In genomic region chr14:24298892-24299254, GRCh38 we compare ENCODE assay signal across 8 cellular contexts. TPM values are rescaled to one million over a fixed set of nuclear protein-coding genes. Genes with fewer than 3 reads are reported as not detected.
A peak's percentile ranks its signal among the peaks of the same experiment; 100 is the strongest.
DNase-seq lines count a peak whose midpoint lies in the region; ATAC-seq, FAIRE-seq and TF ChIP-seq lines count a peak whose summit lies in the region.

No MANE protein-coding gene starts in this region.

- dilution Hi-C loops in endothelial cell of umbilical vein (cut with MboI; ENCODE audit: extremely low pct_ligation_motif_present, low sequenced_read_pairs): no loop called here

- TF ChIP-seq POLR2A in GM18505 (IDR thresholded peaks at IDR 0.05; ENCODE audit: borderline replicate concordance, extremely low read depth, insufficient read depth, insufficient read length) (no peak), endothelial cell of umbilical vein (IDR thresholded peaks at IDR 0.05; ENCODE audit: low read depth, low read length) (no peak)

- H4K20me1 ChIP-seq in endothelial cell of umbilical vein (replicated peaks; ENCODE audit: control insufficient read depth, extremely low read depth, insufficient read depth, low read length): no peaks in the 10 kb centered on the region

- H3K36me3 ChIP-seq in endothelial cell of umbilical vein (ENCODE audit: control insufficient read depth in 2 of 2, extremely low read depth in 1 of 2, insufficient read depth in 2 of 2, low read length in 2 of 2): peaks cover 5 to 18% of the 10 kb centered on the region in 2 experiments

- TF ChIP-seq CTCF in endothelial cell of umbilical vein (IDR thresholded peaks at IDR 0.05; ENCODE audit: extremely low read depth in 1 of 2, insufficient read depth in 1 of 2, low read depth in 1 of 2, low read length in 2 of 2) (no peak), natural killer cell (IDR thresholded peaks at IDR 0.05) (no peak)

- H3K4me1 ChIP-seq in endothelial cell of umbilical vein (ENCODE audit: control insufficient read depth, extremely low read depth, insufficient read depth, low read length): peaks cover 22% of the 10 kb centered on the region

- CTCF ChIA-PET in endothelial cell of umbilical vein (lab: Charles Lee): interaction anchor here (1.0 to 5.5 kb wide), 10 partner anchors 10 to 241 kb away, joined by 3 to 199 read pairs (median 16); partner anchors contain the start of genes CIDEB, LTB4R, LTB4R2 and MDP1

- peaks cover 11% of the 10 kb centered on the region for H3K79me2 ChIP-seq in endothelial cell of umbilical vein (ENCODE audit: control insufficient read depth, insufficient read depth, low read length)

- H3K4me3 Mint-ChIP-seq in natural killer cell: peak overlapping the region; percentile 91

- in situ Hi-C loops in ACHN (cut with HindIII; ENCODE audit: low pct_ligation_motif_present, low pct_unique_long_range_greater_than_20kb, low sequenced_read_pairs): no loop called here

- H3K36me3 Mint-ChIP-seq in natural killer cell: peaks cover 5% of the 10 kb centered on the region

- H3K9me3 ChIP-seq in endothelial cell of umbilical vein (replicated peaks; ENCODE audit: control insufficient read depth, insufficient read depth, low read length): no peaks in the 10 kb centered on the region

- intact Hi-C loops in endothelial cell of umbilical vein (cut with micrococcal nuclease) (loop anchor here (1.0 to 5.0 kb wide), 3 partner anchors 28 to 185 kb away; partner anchors contain the start of genes DCAF11, NRL, PSME2 and RABGGTA), natural killer cell (cut with micrococcal nuclease) (loop anchor here (1.0 to 2.0 kb wide), 4 partner anchors 28 to 184 kb away; partner anchors contain the start of genes IPO4 and RABGGTA)

- peaks cover 42 to 55% of the 10 kb centered on the region in 2 donors for H3K4me1 Mint-ChIP-seq in natural killer cell

- ATAC-seq in GM18505 (IDR thresholded peaks at IDR 0.05; ENCODE audit: unreplicated experiment) (peak; percentile 1), natural killer cell (peak in 1 of 3 donors; percentile 2), GM18498 (IDR thresholded peaks at IDR 0.05; ENCODE audit: unreplicated experiment) (no peak), HG03025 (IDR thresholded peaks at IDR 0.05; ENCODE audit: low FRiP score, unreplicated experiment) (no peak)

- peak overlapping the region; percentile 83 for H3K4me2 ChIP-seq in endothelial cell of umbilical vein (ENCODE audit: insufficient read depth, low read length)

- DNase-seq in ACHN (peak; percentile 87), RPMI7951 (ENCODE audit: low read depth) (peak; percentile 93), endothelial cell of umbilical vein (ENCODE audit: low read depth, low spot score) (peak; percentile 14), natural killer cell (no peak)
- DNase-seq in activated effector memory CD4-positive, alpha-beta T cell treated with Interleukin-2 at 50 U/mL for 16 hours: no peak

- no peaks in the 10 kb centered on the region for H3K27me3 Mint-ChIP-seq in natural killer cell (ENCODE audit: low read depth in 2 of 2)

- POLR2A ChIA-PET in endothelial cell of umbilical vein (lab: Charles Lee): interaction anchor here (1.1 kb wide), 1 partner anchor 56 kb away, joined by 7 read pairs; the partner anchor contains the start of gene TINF2

- H3K27ac ChIP-seq in endothelial cell of umbilical vein (ENCODE audit: insufficient read depth, low read depth, low read length): peak overlapping the region; percentile 74

- no peaks in the 10 kb centered on the region for H3K9me3 Mint-ChIP-seq in natural killer cell

- peak overlapping the region; percentile 91 to 92 for H3K27ac Mint-ChIP-seq in natural killer cell

- H3K9me1 ChIP-seq in endothelial cell of umbilical vein (replicated peaks; ENCODE audit: control insufficient read depth, extremely low read depth, insufficient read depth, low read length): no peaks in the 10 kb centered on the region

- FAIRE-seq in endothelial cell of umbilical vein (lab: Jason Lieb, UNC): peak; percentile 73

- no TSS peak for BruUV-seq in endothelial cell of umbilical vein (replicated peaks; lab: Mats Ljungman, UMichigan)

- H3K9ac ChIP-seq in endothelial cell of umbilical vein (replicated peaks; ENCODE audit: extremely low read depth, insufficient read depth, low read length): peak overlapping the region; percentile 84

- peak overlapping the region; percentile 98 for H2AFZ ChIP-seq in endothelial cell of umbilical vein (ENCODE audit: low read depth, low read length)

- H3K4me3 ChIP-seq in endothelial cell of umbilical vein (replicated peaks in 1 of 3; ENCODE audit: insufficient read depth in 1 of 3, low read depth in 1 of 3, low read length in 3 of 3): peak overlapping the region; percentile 79 to 85 (median 82)

- no peaks in the 10 kb centered on the region for H3K27me3 ChIP-seq in endothelial cell of umbilical vein (ENCODE audit: control insufficient read depth in 2 of 2, insufficient read depth in 2 of 2, low read length in 2 of 2)

TF ChIP-seq in endothelial cell of umbilical vein, 7 proteins besides CTCF, POLR2A, EP300 and RAD21 (continues in another document):
- no peak for TF ChIP-seq JUN (IDR thresholded peaks at IDR 0.05; ENCODE audit: borderline replicate concordance, insufficient read depth, insufficient read length, low read depth)
- TF ChIP-seq EZH2 (IDR thresholded peaks at IDR 0.05; ENCODE audit: borderline replicate concordance, low read depth, low read length, severe bottlenecking): no peak
- no peak for TF ChIP-seq MAX (IDR thresholded peaks at IDR 0.05; ENCODE audit: insufficient read depth, insufficient read length)
- no peak for TF ChIP-seq FOS (IDR thresholded peaks at IDR 0.05; ENCODE audit: borderline replicate concordance, insufficient read depth, low read length)

RNA-seq across cellular contexts. Expression of gene DHRS1, which starts 0.7 kb away (rescaled TPM):
- 12.6 and 15.6 TPM in 2 replicates for total RNA-seq in RPMI7951 (2014; rRNA removed; shearing (Covaris generic))
- 18.0 and 20.0 TPM in 2 replicates for total RNA-seq in endothelial cell of umbilical vein
- 69.5 and 70.2 TPM in 2 replicates for polyA plus RNA-seq in endothelial cell of umbilical vein
- 35.4 and 35.6 TPM in 2 replicates for polyA plus RNA-seq in endothelial cell of umbilical vein (2011; cell fraction: cytosol; rRNA removed)
- 74.9 and 85.8 TPM in 2 replicates for polyA plus RNA-seq in endothelial cell of umbilical vein (2011; cell fraction: nucleus; rRNA removed)
- polyA plus RNA-seq in endothelial cell of umbilical vein (2012): 23.2 and 25.3 TPM in 2 replicates
- polyA minus RNA-seq in endothelial cell of umbilical vein: 36.1 and 40.7 TPM in 2 replicates
- polyA minus RNA-seq in endothelial cell of umbilical vein (2011; cell fraction: cytosol; rRNA and poly(A)+ RNA removed): 17.3 TPM
- 12.4 and 15.2 TPM in 2 replicates for polyA minus RNA-seq in endothelial cell of umbilical vein (2011; cell fraction: nucleus; rRNA and poly(A)+ RNA removed)
- 10 to 100 TPM; 39.8 to 59.0 (median 43.3) TPM for total RNA-seq in natural killer cell

RNA-seq across cellular contexts. Expression of gene NOP9, which starts 0.8 kb away (rescaled TPM):
- 10.7 and 10.8 TPM in 2 replicates for total RNA-seq in RPMI7951 (2014; rRNA removed; shearing (Covaris generic))
- total RNA-seq in endothelial cell of umbilical vein: 30.9 and 31.0 TPM in 2 replicates
- polyA plus RNA-seq in endothelial cell of umbilical vein: 16.2 and 16.3 TPM in 2 replicates
- 13.0 and 13.1 TPM in 2 replicates for polyA plus RNA-seq in endothelial cell of umbilical vein (2011; cell fraction: cytosol; rRNA removed)
- 58.1 and 63.4 TPM in 2 replicates for polyA plus RNA-seq in endothelial cell of umbilical vein (2011; cell fraction: nucleus; rRNA removed)
- polyA plus RNA-seq in endothelial cell of umbilical vein (2012): 15.9 and 22.1 TPM in 2 replicates
- 36.0 TPM in 2 replicates for polyA minus RNA-seq in endothelial cell of umbilical vein
- 31.3 TPM for polyA minus RNA-seq in endothelial cell of umbilical vein (2011; cell fraction: cytosol; rRNA and poly(A)+ RNA removed)
- 20.9 and 32.3 TPM in 2 replicates for polyA minus RNA-seq in endothelial cell of umbilical vein (2011; cell fraction: nucleus; rRNA and poly(A)+ RNA removed)
- total RNA-seq in natural killer cell: 10 to 100 TPM; 34.9 to 47.8 (median 39.2) TPM

RNA-seq across cellular contexts. Expression of gene CIDEB, which starts 8.9 kb away (rescaled TPM):
- total RNA-seq in RPMI7951 (2014; rRNA removed; shearing (Covaris generic)): not detected in 2 replicates
- 4.6 and 5.2 TPM in 2 replicates for total RNA-seq in endothelial cell of umbilical vein
- polyA plus RNA-seq in endothelial cell of umbilical vein: 7.2 and 14.9 TPM in 2 replicates
- 5.4 and 5.5 TPM in 2 replicates for polyA plus RNA-seq in endothelial cell of umbilical vein (2011; cell fraction: cytosol; rRNA removed)
- 14.0 and 14.4 TPM in 2 replicates for polyA plus RNA-seq in endothelial cell of umbilical vein (2011; cell fraction: nucleus; rRNA removed)
- polyA plus RNA-seq in endothelial cell of umbilical vein (2012): 0.76 and 2.3 TPM in 2 replicates
- polyA minus RNA-seq in endothelial cell of umbilical vein: 3.0 and 7.3 TPM in 2 replicates
- 5.6 TPM for polyA minus RNA-seq in endothelial cell of umbilical vein (2011; cell fraction: cytosol; rRNA and poly(A)+ RNA removed)
- polyA minus RNA-seq in endothelial cell of umbilical vein (2011; cell fraction: nucleus; rRNA and poly(A)+ RNA removed): 3.5 and 4.0 TPM in 2 replicates
- 10 to 100 TPM; 40.0 to 59.6 (median 46.6) TPM for total RNA-seq in natural killer cell

RNA-seq across cellular contexts. Expression of gene LTB4R2, which starts 11.1 kb away (rescaled TPM):
- total RNA-seq in RPMI7951 (2014; rRNA removed; shearing (Covaris generic)): 0.72 and 0.88 TPM in 2 replicates
- 9.1 and 13.1 TPM in 2 replicates for total RNA-seq in endothelial cell of umbilical vein
- 5.5 and 7.6 TPM in 2 replicates for polyA plus RNA-seq in endothelial cell of umbilical vein
- polyA plus RNA-seq in endothelial cell of umbilical vein (2011; cell fraction: cytosol; rRNA removed): 0.49 and 1.2 TPM in 2 replicates
- 52.9 and 53.1 TPM in 2 replicates for polyA plus RNA-seq in endothelial cell of umbilical vein (2011; cell fraction: nucleus; rRNA removed)
- 3.5 and 4.3 TPM in 2 replicates for polyA plus RNA-seq in endothelial cell of umbilical vein (2012)
- 5.9 and 6.8 TPM in 2 replicates for polyA minus RNA-seq in endothelial cell of umbilical vein
- 2.3 TPM for polyA minus RNA-seq in endothelial cell of umbilical vein (2011; cell fraction: cytosol; rRNA and poly(A)+ RNA removed)
- 15.5 and 16.1 TPM in 2 replicates for polyA minus RNA-seq in endothelial cell of umbilical vein (2011; cell fraction: nucleus; rRNA and poly(A)+ RNA removed)
- 10 to 100 TPM; 27.6 to 40.5 (median 37.4) TPM for total RNA-seq in natural killer cell

RNA-seq across cellular contexts. Expression of gene LTB4R, which starts 12.4 kb away (rescaled TPM):
- total RNA-seq in RPMI7951 (2014; rRNA removed; shearing (Covaris generic)): 0.48 and 0.59 TPM in 2 replicates
- total RNA-seq in endothelial cell of umbilical vein: 6.2 and 10.5 TPM in 2 replicates
- 9.1 and 11.7 TPM in 2 replicates for polyA plus RNA-seq in endothelial cell of umbilical vein
- polyA plus RNA-seq in endothelial cell of umbilical vein (2011; cell fraction: cytosol; rRNA removed): 2.1 and 3.0 TPM in 2 replicates
- polyA plus RNA-seq in endothelial cell of umbilical vein (2011; cell fraction: nucleus; rRNA removed): 79.4 and 81.1 TPM in 2 replicates
- 4.8 and 6.3 TPM in 2 replicates for polyA plus RNA-seq in endothelial cell of umbilical vein (2012)
- polyA minus RNA-seq in endothelial cell of umbilical vein: 4.9 and 12.2 TPM in 2 replicates
- 6.6 TPM for polyA minus RNA-seq in endothelial cell of umbilical vein (2011; cell fraction: cytosol; rRNA and poly(A)+ RNA removed)
- polyA minus RNA-seq in endothelial cell of umbilical vein (2011; cell fraction: nucleus; rRNA and poly(A)+ RNA removed): 9.5 and 11.0 TPM in 2 replicates
- total RNA-seq in natural killer cell: 10 to 100 TPM; 33.5 to 55.7 (median 49.7) TPM

Comparison
In these comparisons a context has a peak if more than half of its experiments do, and no peak if none do; other contexts are left out.
1. DNase-seq: peak in ACHN (single experiment), RPMI7951 (single experiment) and endothelial cell of umbilical vein (single experiment); none in natural killer cell (single experiment) and activated effector memory CD4-positive, alpha-beta T cell treated with Interleukin-2 at 50 U/mL for 16 hours (single experiment).